Comparison of ENCODE assay signal across 25 cellular contexts in genomic region chr7:4237296-4238235, GRCh38.
"Had no signal": no experiment of that assay in that cellular context is flagged by ENCODE, and none has a peak within 500 bp of the region (broad histone marks: within the 10 kb centered on the region; RNA-seq: fewer than 3 reads in every experiment).

No MANE protein-coding gene starts in this region.

- H3K4me2 ChIP-seq: neural progenitor cell had no signal

- H3K27ac ChIP-seq: adrenal gland, ascending aorta, brain microvascular endothelial cell, dorsolateral prefrontal cortex, esophagus squamous epithelium, gastroesophageal sphincter, left lung, neural progenitor cell, prostate gland, right atrium auricular region, tibial artery, VCaP had no signal

- H3K4me1 ChIP-seq: adrenal gland, ascending aorta, esophagus squamous epithelium, gastroesophageal sphincter, left lung, prostate gland, right atrium auricular region, tibial artery had no signal

- H3K4me3 ChIP-seq: adrenal gland, ascending aorta, dorsolateral prefrontal cortex, esophagus squamous epithelium, gastroesophageal sphincter, left lung, lung, neural progenitor cell, prostate gland, right atrium auricular region, tibial artery had no signal

- H3K9ac ChIP-seq: neural progenitor cell had no signal

- H3K36me3 ChIP-seq: adrenal gland, brain microvascular endothelial cell, esophagus squamous epithelium, gastroesophageal sphincter, left lung, neural progenitor cell, prostate gland, right atrium auricular region had no signal

- H3K9me3 ChIP-seq: adrenal gland, ascending aorta, esophagus squamous epithelium, gastroesophageal sphincter, left lung, prostate gland, right atrium auricular region, tibial artery had no signal

- H3K27me3 ChIP-seq: adrenal gland, ascending aorta, brain microvascular endothelial cell, dorsolateral prefrontal cortex, esophagus squamous epithelium, gastroesophageal sphincter, left lung, neural progenitor cell, right atrium auricular region, tibial artery had no signal

- DNase-seq: activated CD4-positive, alpha-beta T cell treated with anti-CD3 and anti-CD28 coated beads for 1 hour; activated CD4-positive, alpha-beta T cell treated with anti-CD3 and anti-CD28 coated beads, Interleukin-2, amount 50 U/mL, for 1 hour; activated CD8-positive, alpha-beta T cell treated with anti-CD3 and anti-CD28 coated beads, Interleukin-2, amount 10 ng/mL, durations not matched to agents 7 days and 5 days; activated naive CD4-positive, alpha-beta T cell; activated T-cell treated with anti-CD3 and anti-CD28 coated beads, Interleukin-2, amount 50 U/mL, for 1 hour; adrenal gland; brain microvascular endothelial cell; central memory CD4-positive, alpha-beta T cell; endodermal cell; esophagus squamous epithelium; kidney; left lung; naive thymus-derived CD8-positive, alpha-beta T cell; stimulated activated CD4-positive, alpha-beta T cell treated with anti-CD3 and anti-CD28 coated beads, Interleukin-2, amount 100 ng/mL, for 24 hours; stimulated activated naive CD8-positive, alpha-beta T cell treated with anti-CD3 and anti-CD28 coated beads, Interleukin-15, amount 100 ng/mL, for 72 hours had no signal

- FAIRE-seq: colon, kidney had no signal

- H2AFZ ChIP-seq: neural progenitor cell had no signal
